In genomic region chr5:43244823-43245565, GRCh38 we compare ENCODE assay signal across 12 cellular contexts. TPM values are rescaled to one million over a fixed set of nuclear protein-coding genes. Genes with fewer than 3 reads are reported as not detected.
A peak's percentile ranks its signal among the peaks of the same experiment; 100 is the strongest.
DNase-seq lines count a peak whose midpoint lies in the region; ATAC-seq, FAIRE-seq and TF ChIP-seq lines count a peak whose summit lies in the region.
"Had no signal": no experiment of that assay in that cellular context is flagged by ENCODE, and none has a peak within 500 bp of the region (broad histone marks: within the 10 kb centered on the region; RNA-seq: fewer than 3 reads in every experiment).

No MANE protein-coding gene starts in this region.

- FAIRE-seq in GM19239 (lab: Jason Lieb, UNC): peak; percentile 77

- intact Hi-C loops in dorsolateral prefrontal cortex (cut with DNase I): loop anchor here in 1 of 2 donors (5.0 kb wide), 1 partner anchor 1628 kb away; no protein-coding TSS in a partner anchor

- TF ChIP-seq CTCF in GM12864 (IDR thresholded peaks at IDR 0.05; ENCODE audit: low read depth, low read length, missing control alignments) (no peak), dorsolateral prefrontal cortex (IDR thresholded peaks at IDR 0.05 in 54 of 56, conservative IDR thresholded peaks at IDR 0.05 in 2 of 56; ENCODE audit: low read depth in 1 of 56, partially characterized antibody in 56 of 56) (no peak)

- no peak for DNase-seq in GM12864 (ENCODE audit: low read depth)
- no peak for DNase-seq in GM19239 (ENCODE audit: insufficient read length, low spot score)
- no peak for DNase-seq in T1000 (lab: John Stamatoyannopoulos, UW)
- no peak for DNase-seq in COLO668 (lab: John Stamatoyannopoulos, UW; ENCODE audit: unreplicated experiment)
- DNase-seq in dorsolateral prefrontal cortex: no peak
- no peak for DNase-seq in CD1c-positive myeloid dendritic cell (ENCODE audit: extremely low spot score)
- DNase-seq: activated B cell treated with CpG ODN at 0.5 μM for 24 hours, NCI-H2081 had no signal

- ATAC-seq in HG02678 (IDR thresholded peaks at IDR 0.05; ENCODE audit: unreplicated experiment): peak; percentile 62
- ATAC-seq in HG03457 (IDR thresholded peaks at IDR 0.05; ENCODE audit: unreplicated experiment): peak; percentile 84

- H3K27ac ChIP-seq in dorsolateral prefrontal cortex: no peak overlapping the region
- H3K27ac ChIP-seq: hepatocyte, right atrium auricular region had no signal

- H3K27me3 ChIP-seq in dorsolateral prefrontal cortex: no peaks in the 10 kb centered on the region
- H3K27me3 ChIP-seq: right atrium auricular region had no signal

- H3K4me3 ChIP-seq in GM12864 (ENCODE audit: low read depth, low read length) (peak overlapping the region; percentile 7; the same call in 1 of the 2 replicates), dorsolateral prefrontal cortex (no peak overlapping the region)
- H3K4me3 ChIP-seq: hepatocyte, right atrium auricular region had no signal

RNA-seq across cellular contexts. Expression of gene NIM1K, which starts 53.0 kb away (rescaled TPM):
- total RNA-seq in dorsolateral prefrontal cortex: 10 to 100 TPM; 14.2 to 33.1 (median 26.1) TPM
- total RNA-seq: hepatocyte had no signal
